Comparison of ENCODE assay signal across 1 cellular context in the genomic region with DNA sequence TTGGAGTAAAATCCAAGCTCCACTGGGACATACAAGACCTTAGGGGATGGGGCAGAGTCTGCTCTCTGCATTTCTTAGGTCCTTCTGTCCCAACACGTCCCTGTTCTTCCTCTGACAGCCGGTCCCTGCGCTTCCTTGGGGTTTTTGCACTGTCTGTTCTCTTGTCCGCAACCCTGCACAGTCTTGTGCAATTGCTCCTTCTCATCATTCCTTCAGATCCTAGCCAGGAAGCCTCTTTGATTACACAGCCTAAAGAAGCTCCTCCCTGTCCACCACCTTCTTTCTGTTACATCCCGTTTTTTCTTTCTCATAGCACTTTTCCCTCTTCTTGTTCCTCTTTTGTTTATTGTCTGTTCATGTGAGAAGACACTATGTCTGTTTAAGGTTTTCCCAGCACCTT.
TF ChIP-seq lines count a peak whose summit lies in the region.

No MANE protein-coding gene starts in this region.

TF ChIP-seq in SK-N-SH, 30 proteins besides CTCF, POLR2A, EP300 and RAD21:
- TF ChIP-seq RFX5 (IDR thresholded peaks at IDR 0.05; ENCODE audit: low read length): no peak
- no peak for TF ChIP-seq CHD2 (IDR thresholded peaks at IDR 0.05; ENCODE audit: low read length, partially characterized antibody)
- TF ChIP-seq, protein P1, sequence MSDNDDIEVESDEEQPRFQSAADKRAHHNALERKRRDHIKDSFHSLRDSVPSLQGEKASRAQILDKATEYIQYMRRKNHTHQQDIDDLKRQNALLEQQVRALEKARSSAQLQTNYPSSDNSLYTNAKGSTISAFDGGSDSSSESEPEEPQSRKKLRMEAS (IDR thresholded peaks at IDR 0.05; ENCODE audit: low read depth): no peak
- no peak for TF ChIP-seq JUND (IDR thresholded peaks at IDR 0.05)
- no peak for TF ChIP-seq SIN3A (IDR thresholded peaks at IDR 0.05; ENCODE audit: borderline replicate concordance, low read depth, low read length)
- no peak for TF ChIP-seq TAF1 (IDR thresholded peaks at IDR 0.05; ENCODE audit: borderline replicate concordance, low read depth, low read length)
- TF ChIP-seq TCF12 (IDR thresholded peaks at IDR 0.05): no peak
- TF ChIP-seq, protein P2, sequence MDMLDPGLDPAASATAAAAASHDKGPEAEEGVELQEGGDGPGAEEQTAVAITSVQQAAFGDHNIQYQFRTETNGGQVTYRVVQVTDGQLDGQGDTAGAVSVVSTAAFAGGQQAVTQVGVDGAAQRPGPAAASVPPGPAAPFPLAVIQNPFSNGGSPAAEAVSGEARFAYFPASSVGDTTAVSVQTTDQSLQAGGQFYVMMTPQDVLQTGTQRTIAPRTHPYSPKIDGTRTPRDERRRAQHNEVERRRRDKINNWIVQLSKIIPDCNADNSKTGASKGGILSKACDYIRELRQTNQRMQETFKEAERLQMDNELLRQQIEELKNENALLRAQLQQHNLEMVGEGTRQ (IDR thresholded peaks at IDR 0.05; ENCODE audit: borderline replicate concordance, low read depth, low read length): no peak
- no peak for TF ChIP-seq MXI1 (IDR thresholded peaks at IDR 0.05; ENCODE audit: low read depth, low read length)
- no peak for TF ChIP-seq NFIC (IDR thresholded peaks at IDR 0.05; ENCODE audit: borderline replicate concordance)
- no peak for TF ChIP-seq MEF2A (IDR thresholded peaks at IDR 0.05; ENCODE audit: borderline replicate concordance, low read depth)
- TF ChIP-seq, protein P3, sequence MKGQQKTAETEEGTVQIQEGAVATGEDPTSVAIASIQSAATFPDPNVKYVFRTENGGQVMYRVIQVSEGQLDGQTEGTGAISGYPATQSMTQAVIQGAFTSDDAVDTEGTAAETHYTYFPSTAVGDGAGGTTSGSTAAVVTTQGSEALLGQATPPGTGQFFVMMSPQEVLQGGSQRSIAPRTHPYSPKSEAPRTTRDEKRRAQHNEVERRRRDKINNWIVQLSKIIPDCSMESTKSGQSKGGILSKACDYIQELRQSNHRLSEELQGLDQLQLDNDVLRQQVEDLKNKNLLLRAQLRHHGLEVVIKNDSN (IDR thresholded peaks at IDR 0.05; ENCODE audit: borderline replicate concordance, low read depth): no peak
- no peak for TF ChIP-seq SMC3 (IDR thresholded peaks at IDR 0.05; ENCODE audit: low read depth, low read length)
- no peak for TF ChIP-seq GATA2 (CRISPR knock-in tag; IDR thresholded peaks at IDR 0.05)
- TF ChIP-seq, protein P4, sequence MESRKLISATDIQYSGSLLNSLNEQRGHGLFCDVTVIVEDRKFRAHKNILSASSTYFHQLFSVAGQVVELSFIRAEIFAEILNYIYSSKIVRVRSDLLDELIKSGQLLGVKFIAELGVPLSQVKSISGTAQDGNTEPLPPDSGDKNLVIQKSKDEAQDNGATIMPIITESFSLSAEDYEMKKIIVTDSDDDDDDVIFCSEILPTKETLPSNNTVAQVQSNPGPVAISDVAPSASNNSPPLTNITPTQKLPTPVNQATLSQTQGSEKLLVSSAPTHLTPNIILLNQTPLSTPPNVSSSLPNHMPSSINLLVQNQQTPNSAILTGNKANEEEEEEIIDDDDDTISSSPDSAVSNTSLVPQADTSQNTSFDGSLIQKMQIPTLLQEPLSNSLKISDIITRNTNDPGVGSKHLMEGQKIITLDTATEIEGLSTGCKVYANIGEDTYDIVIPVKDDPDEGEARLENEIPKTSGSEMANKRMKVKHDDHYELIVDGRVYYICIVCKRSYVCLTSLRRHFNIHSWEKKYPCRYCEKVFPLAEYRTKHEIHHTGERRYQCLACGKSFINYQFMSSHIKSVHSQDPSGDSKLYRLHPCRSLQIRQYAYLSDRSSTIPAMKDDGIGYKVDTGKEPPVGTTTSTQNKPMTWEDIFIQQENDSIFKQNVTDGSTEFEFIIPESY (IDR thresholded peaks at IDR 0.05; ENCODE audit: borderline replicate concordance, low read depth): no peak
- no peak for TF ChIP-seq RXRA (IDR thresholded peaks at IDR 0.05; ENCODE audit: borderline replicate concordance, low read depth)
- no peak for TF ChIP-seq FOSL2 (IDR thresholded peaks at IDR 0.05; ENCODE audit: borderline replicate concordance, low read depth)
- no peak for TF ChIP-seq IRF3 (IDR thresholded peaks at IDR 0.05; ENCODE audit: low read depth, low read length)
- TF ChIP-seq FOXM1 (IDR thresholded peaks at IDR 0.05; ENCODE audit: low read depth): no peak
- no peak for TF ChIP-seq EZH2phosphoT487 (IDR thresholded peaks at IDR 0.05; ENCODE audit: borderline replicate concordance, low read depth)
